ENCODE assay signal across 19 cellular contexts in genomic region chr15:84775867-84776449, GRCh38.
"Had no signal": no experiment of that assay in that cellular context is flagged by ENCODE, and none has a peak within 500 bp of the region (broad histone marks: within the 10 kb centered on the region; RNA-seq: fewer than 3 reads in every experiment).

No MANE protein-coding gene starts in this region.

- H3K9me3 Mint-ChIP-seq: activated naive CD8-positive, alpha-beta T cell treated with anti-CD3 and anti-CD28 coated beads, Interleukin-2, amount 50 U/mL, for 24 hours; T-helper 1 cell treated with Interleukin-12 subunit alpha and Interleukin-12 subunit beta and Interleukin-4 antibody, amounts not matched to agents 30 μg/mL and 1 μg/mL, for 36 hours had no signal

- H3K9me3 ChIP-seq: ascending aorta, colonic mucosa, heart left ventricle, left ventricle myocardium inferior, spleen, upper lobe of left lung had no signal

- H3K27ac ChIP-seq: cardiac muscle cell, colonic mucosa, heart left ventricle, left ventricle myocardium inferior, upper lobe of left lung had no signal

- H3K36me3 ChIP-seq: colonic mucosa had no signal

- DNase-seq: activated CD4-positive, alpha-beta T cell treated with anti-CD3 and anti-CD28 coated beads, Interleukin-2, amount 50 U/mL, for 48 hours; activated naive CD8-positive, alpha-beta T cell treated with anti-CD3 and anti-CD28 coated beads, Interleukin-2, amount 50 U/mL, for 24 hours; colonic mucosa; effector CD4-positive, alpha-beta T cell; foreskin melanocyte; heart left ventricle; left ventricle myocardium inferior; mesendoderm; right cardiac atrium; spleen; stimulated activated CD4-positive, alpha-beta T cell treated with anti-CD3 and anti-CD28 coated beads, Interleukin-1b, Interleukin-23, amount 100 ng/mL, for 48 hours; stimulated activated naive B cell treated with anti-CD40 and anti-IgM and Interleukin-4, amounts not matched to agents 10 μg/mL and 1 μg/mL and 100 μg/mL, for 72 hours; upper lobe of left lung had no signal

- H3K27ac Mint-ChIP-seq: activated naive CD8-positive, alpha-beta T cell treated with anti-CD3 and anti-CD28 coated beads, Interleukin-2, amount 50 U/mL, for 24 hours; stimulated activated naive B cell treated with anti-CD40 and anti-IgM and Interleukin-4, amounts not matched to agents 10 μg/mL and 1 μg/mL and 100 μg/mL, for 72 hours; T-helper 1 cell treated with Interleukin-12 subunit alpha and Interleukin-12 subunit beta and Interleukin-4 antibody, amounts not matched to agents 30 μg/mL and 1 μg/mL, for 36 hours had no signal

- H3K27me3 ChIP-seq: ascending aorta, cardiac muscle cell, colonic mucosa, heart left ventricle, spleen, upper lobe of left lung had no signal

- FAIRE-seq: islet of Langerhans, TTC549 had no signal

- ATAC-seq: activated CD4-positive, CD25-positive, alpha-beta regulatory T cell treated with anti-CD3 and anti-CD28 coated beads, Interleukin-2, amount 50 U/mL, for 24 hours; activated naive CD8-positive, alpha-beta T cell treated with anti-CD3 and anti-CD28 coated beads, Interleukin-2, amount 50 U/mL, for 24 hours; heart left ventricle; right cardiac atrium; stimulated activated naive B cell treated with anti-CD40 and anti-IgM and Interleukin-4, amounts not matched to agents 10 μg/mL and 1 μg/mL and 100 μg/mL, for 72 hours had no signal

- H3K4me1 ChIP-seq: colonic mucosa had no signal

- H3K4me3 Mint-ChIP-seq: activated naive CD8-positive, alpha-beta T cell treated with anti-CD3 and anti-CD28 coated beads, Interleukin-2, amount 50 U/mL, for 24 hours; stimulated activated naive B cell treated with anti-CD40 and anti-IgM and Interleukin-4, amounts not matched to agents 10 μg/mL and 1 μg/mL and 100 μg/mL, for 72 hours; T-helper 1 cell treated with Interleukin-12 subunit alpha and Interleukin-12 subunit beta and Interleukin-4 antibody, amounts not matched to agents 30 μg/mL and 1 μg/mL, for 36 hours had no signal

- H3K4me3 ChIP-seq: ascending aorta, cardiac muscle cell, colonic mucosa, heart left ventricle, left ventricle myocardium inferior, spleen, upper lobe of left lung had no signal
